ENCODE assay signal across 21 cellular contexts in the genomic region with DNA sequence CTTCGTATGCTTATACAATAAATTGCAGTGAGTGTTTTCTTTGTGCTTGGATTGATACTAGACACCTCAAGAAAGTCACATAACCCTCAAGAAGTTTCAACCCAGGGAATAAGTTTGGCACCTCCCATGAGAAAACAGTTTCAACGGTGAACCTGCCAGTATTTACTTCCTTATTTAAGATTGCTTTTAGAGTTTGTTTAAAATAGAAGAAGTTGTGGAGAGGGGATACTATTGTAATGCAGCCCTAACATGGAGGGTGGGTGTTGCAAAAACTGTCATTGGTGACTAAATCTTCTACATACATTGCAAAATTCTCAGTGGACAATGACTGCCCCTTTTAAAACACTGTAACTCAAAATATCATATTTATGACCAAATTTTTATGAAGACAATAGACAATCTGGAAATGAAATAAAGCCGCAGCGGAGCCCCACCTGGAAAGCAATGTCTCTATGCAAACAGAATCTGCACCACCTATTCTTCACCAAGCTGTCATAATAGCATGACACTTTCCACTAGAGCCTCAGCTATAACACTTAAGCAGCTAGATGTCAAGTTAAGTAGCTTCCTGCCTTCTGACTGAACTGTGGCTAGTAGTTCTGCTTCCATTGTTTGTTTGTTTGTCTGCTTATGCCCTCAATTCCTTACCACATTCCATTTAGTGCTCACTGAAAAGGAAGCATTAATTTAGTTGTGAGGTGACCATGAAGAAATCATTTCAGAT.
DNase-seq lines count a peak whose midpoint lies in the region; ATAC-seq and TF ChIP-seq lines count a peak whose summit lies in the region.
"Had no signal": no experiment of that assay in that cellular context is flagged by ENCODE, and none has a peak within 500 bp of the region (broad histone marks: within the 10 kb centered on the region; RNA-seq: fewer than 3 reads in every experiment).

No MANE protein-coding gene starts in this region.

- H3K27ac ChIP-seq in mesendoderm (ENCODE audit: low read depth, low read length): no peak overlapping the region
- H3K27ac ChIP-seq in transverse colon: no peak overlapping the region
- H3K27ac ChIP-seq: 22Rv1, gastrocnemius medialis, right atrium auricular region, thyroid gland had no signal

- in situ Hi-C loops in transverse colon (cut with MboI; ENCODE audit: low pct_ligation_motif_present in 1 of 4, low pct_unique_long_range_greater_than_20kb in 1 of 4, low sequenced_read_pairs in 3 of 4): no loop called here

- no peak overlapping the region for H4K5ac ChIP-seq in mesendoderm (ENCODE audit: low read length)

- TF ChIP-seq CTCF in transverse colon (IDR thresholded peaks at IDR 0.05): no peak

- no peak for TF ChIP-seq EP300 in transverse colon (IDR thresholded peaks at IDR 0.05; ENCODE audit: low read depth)

- TF ChIP-seq POLR2A in transverse colon (IDR thresholded peaks at IDR 0.05): no peak

- no peak overlapping the region for H4K8ac ChIP-seq in mesendoderm (ENCODE audit: low read depth, low read length)

- no peak overlapping the region for H3K23ac ChIP-seq in mesendoderm (ENCODE audit: low read length)

- H2BK5ac ChIP-seq in mesendoderm (ENCODE audit: low read length): no peak overlapping the region

- H2AK5ac ChIP-seq in mesendoderm (ENCODE audit: low read length): no peak overlapping the region

- no peak for ATAC-seq in HG02759 (IDR thresholded peaks at IDR 0.05; ENCODE audit: unreplicated experiment)
- ATAC-seq: activated naive CD8-positive, alpha-beta T cell treated with anti-CD3 and anti-CD28 coated beads, Interleukin-2, amount 50 U/mL, for 24 hours; gastrocnemius medialis; GM23338; HepG2; stimulated activated naive B cell treated with anti-CD40 and anti-IgM and Interleukin-4, amounts not matched to agents 10 μg/mL and 1 μg/mL and 100 μg/mL, for 72 hours had no signal

- no peak overlapping the region for H3K4me3 ChIP-seq in mesendoderm (ENCODE audit: low read length)
- no peak overlapping the region for H3K4me3 ChIP-seq in transverse colon
- H3K4me3 ChIP-seq: gastrocnemius medialis, GM23338, MG63, right atrium auricular region, thyroid gland had no signal

- H3K27me3 ChIP-seq in mesendoderm (ENCODE audit: insufficient read depth, low read length, poor library complexity): no peaks in the 10 kb centered on the region
- H3K27me3 ChIP-seq in transverse colon: no peaks in the 10 kb centered on the region
- H3K27me3 ChIP-seq: BE2C, gastrocnemius medialis, MG63, right atrium auricular region, thyroid gland had no signal

- DNase-seq in NCI-H1417 (lab: John Stamatoyannopoulos, UW): peak in 2 of 3 experiments; percentile 37 to 73
- DNase-seq in NCI-H1417 treated with DMSO at 0.1 percent for 48 hours (lab: John Stamatoyannopoulos, UW): no peak
- DNase-seq in MV-4-11 (lab: John Stamatoyannopoulos, UW): peak; percentile 95
- peak; percentile 92 for DNase-seq in SIG-M5 treated with dmso at 0.1 percent for 504 hours (lab: John Stamatoyannopoulos, UW; ENCODE audit: unreplicated experiment)
- DNase-seq in mesendoderm: no peak
- no peak for DNase-seq in pons (ENCODE audit: low spot score)
- DNase-seq in transverse colon: no peak
- DNase-seq: activated CD8-positive, alpha-beta memory T cell treated with anti-CD3 and anti-CD28 coated beads for 24 hours; activated naive CD8-positive, alpha-beta T cell treated with anti-CD3 and anti-CD28 coated beads, Interleukin-2, amount 50 U/mL, for 24 hours; BE2C; erythroblast; gastrocnemius medialis; MG63; NK-92 treated with Interleukin-12 subunit alpha and Interleukin-12 subunit beta, amount 100 ng/mL, for 24 hours; stimulated activated naive B cell treated with anti-CD40 and anti-IgM and Interleukin-4, amounts not matched to agents 10 μg/mL and 1 μg/mL and 100 μg/mL, for 72 hours; thyroid gland had no signal

- H2BK15ac ChIP-seq in mesendoderm (replicated peaks; ENCODE audit: low read depth): no peak overlapping the region

- peaks cover 2% of the 10 kb centered on the region for H3K36me3 ChIP-seq in mesendoderm (ENCODE audit: control insufficient read depth, insufficient read depth, low read length)
- no peaks in the 10 kb centered on the region for H3K36me3 ChIP-seq in transverse colon
- H3K36me3 ChIP-seq: BE2C, gastrocnemius medialis, MG63, thyroid gland had no signal

- no peaks in the 10 kb centered on the region for H3K79me2 ChIP-seq in mesendoderm (ENCODE audit: control insufficient read depth, insufficient read depth, low read length)

- intact Hi-C loops in transverse colon (cut with DNase I; ENCODE audit: low total_unique reads): no loop called here

- no peak overlapping the region for H3K9ac ChIP-seq in mesendoderm (ENCODE audit: low read length)

- no peak overlapping the region for H3K4me2 ChIP-seq in mesendoderm (ENCODE audit: low read length)
- H3K4me2 ChIP-seq: GM23338 had no signal

- H2BK120ac ChIP-seq in mesendoderm (ENCODE audit: low read depth, low read length): no peak overlapping the region

- H3K9me3 ChIP-seq in transverse colon: no peaks in the 10 kb centered on the region
- H3K9me3 ChIP-seq: BE2C, gastrocnemius medialis, MG63, right atrium auricular region, thyroid gland had no signal

- no peak overlapping the region for H3K56ac ChIP-seq in mesendoderm (ENCODE audit: low read length)

- WGBS in mesendoderm (ENCODE audit: extremely low coverage, insufficient coverage, low lambda C conversion rate): no CpG with 5 or more reads among the region's 4 CpGs
- 50 to 56% methylated on average over 4 of the region's 4 CpGs for WGBS in transverse colon (ENCODE audit: low coverage in 1 of 2), 2 donors

- no peaks in the 10 kb centered on the region for H3K79me1 ChIP-seq in mesendoderm (ENCODE audit: low read length)

- H3K4me1 ChIP-seq in mesendoderm (ENCODE audit: control insufficient read depth, low read depth, low read length) (no peaks in the 10 kb centered on the region), transverse colon (no peaks in the 10 kb centered on the region)
- H3K4me1 ChIP-seq: BE2C, gastrocnemius medialis, thyroid gland had no signal

- no peak overlapping the region for H3K18ac ChIP-seq in mesendoderm (ENCODE audit: low read length)

- peak overlapping the region; percentile 52 for H3K4ac ChIP-seq in mesendoderm (ENCODE audit: low read depth, low read length)

Comparison
In these comparisons a context has a peak if more than half of its experiments do, and no peak if none do; other contexts are left out.
1. DNase-seq: peak in NCI-H1417 (2 of 3), MV-4-11 (single experiment) and SIG-M5 treated with dmso at 0.1 percent for 504 hours (single experiment); none in NCI-H1417 treated with DMSO at 0.1 percent for 48 hours (single experiment), mesendoderm (single experiment), pons (single experiment) and transverse colon (single experiment).